ENCODE assay signal across 1 cellular context in the genomic region with DNA sequence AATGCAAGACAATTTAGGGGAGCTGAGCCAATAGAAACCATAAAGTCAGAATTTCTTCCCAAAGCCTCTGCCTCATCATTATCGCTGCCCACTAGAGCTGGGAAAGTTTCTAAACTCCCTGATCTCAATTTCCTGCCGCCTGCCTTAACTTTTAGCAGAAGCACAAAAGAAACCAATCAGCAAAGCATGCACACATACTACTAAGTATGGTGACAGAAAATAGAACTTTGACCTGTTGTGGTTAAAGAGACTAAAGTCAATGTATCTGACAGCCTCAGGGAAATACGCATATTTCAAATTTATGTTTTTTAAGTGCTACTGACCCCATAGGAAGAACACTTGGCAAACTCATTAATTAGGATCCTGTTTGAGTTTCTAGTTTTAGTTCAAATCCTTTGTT.
TF ChIP-seq lines count a peak whose summit lies in the region.

No MANE protein-coding gene starts in this region.

TF ChIP-seq in SK-N-SH, 30 proteins besides CTCF, POLR2A, EP300 and RAD21:
- TF ChIP-seq, protein P1, sequence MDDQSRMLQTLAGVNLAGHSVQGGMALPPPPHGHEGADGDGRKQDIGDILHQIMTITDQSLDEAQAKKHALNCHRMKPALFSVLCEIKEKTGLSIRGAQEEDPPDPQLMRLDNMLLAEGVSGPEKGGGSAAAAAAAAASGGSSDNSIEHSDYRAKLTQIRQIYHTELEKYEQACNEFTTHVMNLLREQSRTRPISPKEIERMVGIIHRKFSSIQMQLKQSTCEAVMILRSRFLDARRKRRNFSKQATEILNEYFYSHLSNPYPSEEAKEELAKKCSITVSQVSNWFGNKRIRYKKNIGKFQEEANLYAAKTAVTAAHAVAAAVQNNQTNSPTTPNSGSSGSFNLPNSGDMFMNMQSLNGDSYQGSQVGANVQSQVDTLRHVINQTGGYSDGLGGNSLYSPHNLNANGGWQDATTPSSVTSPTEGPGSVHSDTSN (IDR thresholded peaks at IDR 0.05) = no peak
- TF ChIP-seq RCOR1 (IDR thresholded peaks at IDR 0.05; ENCODE audit: low read length) = no peak
- TF ChIP-seq, protein P2, sequence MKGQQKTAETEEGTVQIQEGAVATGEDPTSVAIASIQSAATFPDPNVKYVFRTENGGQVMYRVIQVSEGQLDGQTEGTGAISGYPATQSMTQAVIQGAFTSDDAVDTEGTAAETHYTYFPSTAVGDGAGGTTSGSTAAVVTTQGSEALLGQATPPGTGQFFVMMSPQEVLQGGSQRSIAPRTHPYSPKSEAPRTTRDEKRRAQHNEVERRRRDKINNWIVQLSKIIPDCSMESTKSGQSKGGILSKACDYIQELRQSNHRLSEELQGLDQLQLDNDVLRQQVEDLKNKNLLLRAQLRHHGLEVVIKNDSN (IDR thresholded peaks at IDR 0.05; ENCODE audit: borderline replicate concordance, low read depth) = no peak
- TF ChIP-seq NFIC (IDR thresholded peaks at IDR 0.05; ENCODE audit: borderline replicate concordance) = no peak
- TF ChIP-seq, protein P3, sequence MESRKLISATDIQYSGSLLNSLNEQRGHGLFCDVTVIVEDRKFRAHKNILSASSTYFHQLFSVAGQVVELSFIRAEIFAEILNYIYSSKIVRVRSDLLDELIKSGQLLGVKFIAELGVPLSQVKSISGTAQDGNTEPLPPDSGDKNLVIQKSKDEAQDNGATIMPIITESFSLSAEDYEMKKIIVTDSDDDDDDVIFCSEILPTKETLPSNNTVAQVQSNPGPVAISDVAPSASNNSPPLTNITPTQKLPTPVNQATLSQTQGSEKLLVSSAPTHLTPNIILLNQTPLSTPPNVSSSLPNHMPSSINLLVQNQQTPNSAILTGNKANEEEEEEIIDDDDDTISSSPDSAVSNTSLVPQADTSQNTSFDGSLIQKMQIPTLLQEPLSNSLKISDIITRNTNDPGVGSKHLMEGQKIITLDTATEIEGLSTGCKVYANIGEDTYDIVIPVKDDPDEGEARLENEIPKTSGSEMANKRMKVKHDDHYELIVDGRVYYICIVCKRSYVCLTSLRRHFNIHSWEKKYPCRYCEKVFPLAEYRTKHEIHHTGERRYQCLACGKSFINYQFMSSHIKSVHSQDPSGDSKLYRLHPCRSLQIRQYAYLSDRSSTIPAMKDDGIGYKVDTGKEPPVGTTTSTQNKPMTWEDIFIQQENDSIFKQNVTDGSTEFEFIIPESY (IDR thresholded peaks at IDR 0.05; ENCODE audit: borderline replicate concordance, low read depth) = no peak
